In genomic region chrX:118627084-118627758, GRCh38 we compare ENCODE assay signal across 9 cellular contexts.
DNase-seq lines count a peak whose midpoint lies in the region; ATAC-seq and TF ChIP-seq lines count a peak whose summit lies in the region.
"Had no signal": no experiment of that assay in that cellular context is flagged by ENCODE, and none has a peak within 500 bp of the region (broad histone marks: within the 10 kb centered on the region; RNA-seq: fewer than 3 reads in every experiment).

No MANE protein-coding gene starts in this region.

- H3K9me3 Mint-ChIP-seq in HFFc6: no peaks in the 10 kb centered on the region

- H3K27ac ChIP-seq in liver (ENCODE audit: low read depth in 1 of 2, low read length in 2 of 2) (peak overlapping the region; percentile 36 to 63), suprapubic skin (no peak overlapping the region)
- H3K27ac ChIP-seq: SJCRH30 had no signal

- H3K4me3 ChIP-seq in liver (ENCODE audit: low read depth in 1 of 3, low read length in 3 of 3) (no peak overlapping the region), suprapubic skin (no peak overlapping the region)
- H3K4me3 ChIP-seq: SJCRH30 had no signal

- no peak for TF ChIP-seq EP300 in suprapubic skin (IDR thresholded peaks at IDR 0.05)

- H3K4me3 Mint-ChIP-seq in HFFc6: no peak overlapping the region

- no peaks in the 10 kb centered on the region for H3K27me3 Mint-ChIP-seq in HFFc6 (ENCODE audit: insufficient read depth)

- H3K36me3 ChIP-seq in liver (ENCODE audit: control insufficient read depth in 4 of 4, insufficient read depth in 3 of 4, low read depth in 1 of 4, low read length in 3 of 4): no peaks in the 10 kb centered on the region
- H3K36me3 ChIP-seq in suprapubic skin: peaks cover 4% of the 10 kb centered on the region
- H3K36me3 ChIP-seq: SJCRH30 had no signal

- H3K9me3 ChIP-seq in liver (ENCODE audit: control insufficient read depth in 4 of 4, low read length in 3 of 4) (no peaks in the 10 kb centered on the region), suprapubic skin (no peaks in the 10 kb centered on the region)
- H3K9me3 ChIP-seq: SJCRH30 had no signal

- no peak for TF ChIP-seq POLR2A in suprapubic skin (IDR thresholded peaks at IDR 0.05)

- peaks cover 0 to 11% (median 6%) of the 10 kb centered on the region in 4 donors for H3K4me1 ChIP-seq in liver (ENCODE audit: control insufficient read depth in 4 of 4, insufficient read depth in 4 of 4, low read length in 3 of 4)
- no peaks in the 10 kb centered on the region for H3K4me1 ChIP-seq in suprapubic skin
- H3K4me1 ChIP-seq: SJCRH30 had no signal

- no peak overlapping the region for H3K9ac ChIP-seq in liver (ENCODE audit: low read depth in 1 of 2, low read length in 2 of 2)

- TF ChIP-seq CTCF in HFFc6 (IDR thresholded peaks at IDR 0.05) (peak; percentile 53; the same call in 1 of the 2 replicates), liver (IDR thresholded peaks at IDR 0.05; ENCODE audit: low read depth, low read length, missing input control) (peak; percentile 40), suprapubic skin (IDR thresholded peaks at IDR 0.05) (peak in 1 of 2 donors; percentile 16)

- no peak overlapping the region for H3K27ac Mint-ChIP-seq in HFFc6

- no peaks in the 10 kb centered on the region for H3K36me3 Mint-ChIP-seq in HFFc6 (ENCODE audit: low read depth)

- peak; percentile 62 to 67 for TF ChIP-seq RAD21 in liver (IDR thresholded peaks at IDR 0.05)

- H3K4me1 Mint-ChIP-seq in HFFc6 (ENCODE audit: low read depth): peaks cover 12% of the 10 kb centered on the region; the same call in 1 of the 2 replicates

- peak; percentile 6 for DNase-seq in EL
- DNase-seq in HFFc6: no peak
- no peak for DNase-seq in cortex of kidney (lab: John Stamatoyannopoulos, UW)
- no peak for DNase-seq in NCI-H187 (lab: John Stamatoyannopoulos, UW)
- DNase-seq in suprapubic skin (ENCODE audit: low spot score in 2 of 2): no peak
- no peak for DNase-seq in NCI-H345 treated with DMSO at 0.1 percent for 48 hours (lab: John Stamatoyannopoulos, UW; ENCODE audit: unreplicated experiment)

- WGBS in liver: 39% methylated on average over 5 of the region's 5 CpGs
- WGBS in suprapubic skin: 41% methylated on average over 5 of the region's 5 CpGs

- peak; percentile 49; the same call in 1 of the 3 replicates for ATAC-seq in SK-N-SH treated with all-trans-retinoic acid at 6 μM for 48 hours

- H3K27me3 ChIP-seq in liver (ENCODE audit: control insufficient read depth in 4 of 4, insufficient read depth in 4 of 4, low read length in 3 of 4) (peaks cover 0 to 4% (median 0%) of the 10 kb centered on the region in 4 donors), suprapubic skin (no peaks in the 10 kb centered on the region)
- H3K27me3 ChIP-seq: SJCRH30 had no signal

TF ChIP-seq in SK-N-SH treated with all-trans-retinoic acid at 6 μM for 48 hours, 23 proteins besides CTCF, POLR2A, EP300 and RAD21 (continues in another document):
- TF ChIP-seq ESRRG (CRISPR knock-in tag; IDR thresholded peaks at IDR 0.05) (no peak), CSDC2 (CRISPR knock-in tag; IDR thresholded peaks at IDR 0.05) (no peak), RARB (CRISPR knock-in tag; IDR thresholded peaks at IDR 0.05) (no peak), PATZ1 (CRISPR knock-in tag; IDR thresholded peaks at IDR 0.05; ENCODE audit: borderline replicate concordance) (no peak), ISL1 (CRISPR knock-in tag; IDR thresholded peaks at IDR 0.05) (no peak), ARNTL (CRISPR knock-in tag; IDR thresholded peaks at IDR 0.05; ENCODE audit: borderline replicate concordance, low read depth) (no peak), POU6F1 (CRISPR knock-in tag; IDR thresholded peaks at IDR 0.05; ENCODE audit: borderline replicate concordance, low read depth) (no peak), ZFP3 (CRISPR knock-in tag; IDR thresholded peaks at IDR 0.05) (no peak), ZNF8 (CRISPR knock-in tag; IDR thresholded peaks at IDR 0.05) (no peak)

TF ChIP-seq in liver, 16 proteins besides CTCF, POLR2A, EP300 and RAD21:
- TF ChIP-seq ATF3 (IDR thresholded peaks at IDR 0.05): no peak
- TF ChIP-seq EGR1 (IDR thresholded peaks at IDR 0.05; ENCODE audit: low read depth in 2 of 2): peak; percentile 35 to 36
- no peak for TF ChIP-seq ZBTB33 (IDR thresholded peaks at IDR 0.05)
